In genomic region chr9:8860925-8861324, GRCh38 we compare ENCODE assay signal across 20 cellular contexts.
DNase-seq lines count a peak whose midpoint lies in the region; ATAC-seq and TF ChIP-seq lines count a peak whose summit lies in the region.
"Had no signal": no experiment of that assay in that cellular context is flagged by ENCODE, and none has a peak within 500 bp of the region (broad histone marks: within the 10 kb centered on the region; RNA-seq: fewer than 3 reads in every experiment).

No MANE protein-coding gene starts in this region.

- H3K4me3 ChIP-seq in cardiac muscle cell, result no peak overlapping the region
- no peak overlapping the region for H3K4me3 ChIP-seq in heart right ventricle
- no peak overlapping the region for H3K4me3 ChIP-seq in astrocyte of the cerebellum (ENCODE audit: low read depth, low read length)
- H3K4me3 ChIP-seq in HAP-1, result no peak overlapping the region
- H3K4me3 ChIP-seq in OCI-LY7 (ENCODE audit: low read depth, low read length, poor library complexity, severe bottlenecking), result no peak overlapping the region
- H3K4me3 ChIP-seq: Peyer's patch, right atrium auricular region, uterus had no signal

- H3K9me3 Mint-ChIP-seq in CD14-positive monocyte, result peaks cover 0 to 10% (median 2%) of the 10 kb centered on the region in 7 donors
- H3K9me3 Mint-ChIP-seq: CD8-positive, alpha-beta memory T cell; neural crest cell; stimulated activated naive CD8-positive, alpha-beta T cell treated with anti-CD3 and anti-CD28 coated beads, Interleukin-15, amount 100 ng/mL, for 72 hours had no signal

- ATAC-seq in heart right ventricle, result no peak
- no peak for ATAC-seq in GM21447 (IDR thresholded peaks at IDR 0.05; ENCODE audit: unreplicated experiment)
- ATAC-seq: stimulated activated naive CD8-positive, alpha-beta T cell treated with anti-CD3 and anti-CD28 coated beads, Interleukin-15, amount 100 ng/mL, for 72 hours had no signal

- TF ChIP-seq CTCF in cardiac muscle cell (IDR thresholded peaks at IDR 0.05; ENCODE audit: low read depth, low read length) (peak; percentile 28), heart right ventricle (IDR thresholded peaks at IDR 0.05) (no peak), astrocyte of the cerebellum (IDR thresholded peaks at IDR 0.05; ENCODE audit: low read depth, low read length, missing control alignments) (peak; percentile 21), CD14-positive monocyte (IDR thresholded peaks at IDR 0.05) (no peak), OCI-LY7 (conservative IDR thresholded peaks at IDR 0.05; ENCODE audit: low read length) (no peak)

- intact Hi-C loops in heart right ventricle (cut with DNase I) (loop anchor here in 1 of 10 donors (10.0 kb wide), 1 partner anchor 376 kb away; no protein-coding TSS in a partner anchor), CD14-positive monocyte (cut with micrococcal nuclease) (no loop called here), OCI-LY7 (cut with micrococcal nuclease; ENCODE audit: unreplicated experiment) (no loop called here)

- H3K4me3 Mint-ChIP-seq in CD14-positive monocyte, result no peak overlapping the region
- H3K4me3 Mint-ChIP-seq: activated naive CD8-positive, alpha-beta T cell; CD8-positive, alpha-beta memory T cell; stimulated activated naive CD8-positive, alpha-beta T cell treated with anti-CD3 and anti-CD28 coated beads, Interleukin-15, amount 100 ng/mL, for 72 hours had no signal

- no TSS peak for BruUV-seq in OCI-LY7 (replicated peaks; lab: Mats Ljungman, UMichigan)

- H3K9me2 ChIP-seq in OCI-LY7 (ENCODE audit: insufficient read depth, low read length), result no peaks in the 10 kb centered on the region

- H3K36me3 ChIP-seq in cardiac muscle cell (no peaks in the 10 kb centered on the region), heart right ventricle (no peaks in the 10 kb centered on the region), HAP-1 (replicated peaks) (no peaks in the 10 kb centered on the region), OCI-LY7 (ENCODE audit: insufficient read depth, low read length) (no peaks in the 10 kb centered on the region)
- H3K36me3 ChIP-seq: Peyer's patch, right atrium auricular region, uterus had no signal

- H3K36me3 Mint-ChIP-seq in CD14-positive monocyte, result peaks cover 0 to 4% of the 10 kb centered on the region in 2 donors
- H3K36me3 Mint-ChIP-seq: activated naive CD8-positive, alpha-beta T cell; CD8-positive, alpha-beta memory T cell had no signal

- H3K27me3 ChIP-seq in cardiac muscle cell (no peaks in the 10 kb centered on the region), heart right ventricle (peaks cover 0 to 35% (median 8%) of the 10 kb centered on the region in 7 donors), HAP-1 (ENCODE audit: low read depth) (no peaks in the 10 kb centered on the region)
- H3K27me3 ChIP-seq: uterus had no signal

- POLR2A ChIA-PET in OCI-LY7 (lab: Charles Lee), result interaction anchor here (0.6 kb wide), 1 partner anchor 53 kb away, joined by 3 read pairs; no protein-coding TSS in a partner anchor

- H3K27ac ChIP-seq in cardiac muscle cell (no peak overlapping the region), heart right ventricle (no peak overlapping the region), OCI-LY7 (ENCODE audit: low read depth, low read length, poor library complexity, severe bottlenecking) (no peak overlapping the region)
- H3K27ac ChIP-seq: Peyer's patch, right atrium auricular region, uterus had no signal

- peak in 1 of 2 donors; percentile 73 for DNase-seq in cardiac muscle cell (ENCODE audit: low read depth in 1 of 2, low spot score in 1 of 2)
- no peak for DNase-seq in heart right ventricle
- DNase-seq in astrocyte of the cerebellum (ENCODE audit: low read depth), result peak; percentile 53
- peak; percentile 51 for DNase-seq in glomerular visceral epithelial cell (ENCODE audit: extremely low spot score)
- no peak for DNase-seq in CD14-positive monocyte (ENCODE audit: low spot score)
- DNase-seq in HAP-1 (ENCODE audit: low spot score in 2 of 2), result no peak
- DNase-seq in OCI-LY7 (ENCODE audit: low spot score), result no peak
- DNase-seq: activated CD4-positive, alpha-beta T cell treated with anti-CD3 and anti-CD28 coated beads, Interleukin-2, amount 50 U/mL, for 1 hour; caudate nucleus; CD8-positive, alpha-beta memory T cell; EL; NCI-H1436; NCI-H524 treated with DMSO at 0.1 percent for 48 hours; Peyer's patch; stimulated activated naive CD8-positive, alpha-beta T cell treated with anti-CD3 and anti-CD28 coated beads, Interleukin-15, amount 100 ng/mL, for 72 hours; uterus had no signal

- CTCF ChIA-PET in OCI-LY7 (lab: Charles Lee; ENCODE audit: unreplicated experiment), result no interaction called here

- H3K9me3 ChIP-seq in cardiac muscle cell (ENCODE audit: low read depth) (no peaks in the 10 kb centered on the region), heart right ventricle (no peaks in the 10 kb centered on the region), HAP-1 (no peaks in the 10 kb centered on the region), OCI-LY7 (ENCODE audit: low read length) (no peaks in the 10 kb centered on the region)
- H3K9me3 ChIP-seq: Peyer's patch, right atrium auricular region, uterus had no signal

- no peak overlapping the region for H3K27ac Mint-ChIP-seq in CD14-positive monocyte
- H3K27ac Mint-ChIP-seq: activated naive CD8-positive, alpha-beta T cell; CD8-positive, alpha-beta memory T cell; stimulated activated naive CD8-positive, alpha-beta T cell treated with anti-CD3 and anti-CD28 coated beads, Interleukin-15, amount 100 ng/mL, for 72 hours had no signal

- H3K4me2 ChIP-seq in OCI-LY7 (ENCODE audit: low read length), result no peak overlapping the region

- H3K4me1 ChIP-seq in cardiac muscle cell (ENCODE audit: low read depth) (peaks cover 34% of the 10 kb centered on the region), heart right ventricle (peaks cover 0 to 28% (median 8%) of the 10 kb centered on the region in 9 donors), HAP-1 (peaks cover 11% of the 10 kb centered on the region), OCI-LY7 (ENCODE audit: insufficient read depth, low read length, poor library complexity, severe bottlenecking) (no peaks in the 10 kb centered on the region)
- H3K4me1 ChIP-seq: uterus had no signal

- in situ Hi-C loops in astrocyte of the cerebellum (cut with HindIII; ENCODE audit: low sequenced_read_pairs), result no loop called here
- in situ Hi-C loops in HAP-1 (cut with MboI; ENCODE audit: low sequenced_read_pairs), result loop anchor here (10.0 kb wide), 1 partner anchor 336 kb away; no protein-coding TSS in a partner anchor

- no peaks in the 10 kb centered on the region for H4K20me1 ChIP-seq in OCI-LY7 (ENCODE audit: insufficient read depth, low read length)

- WGBS in heart right ventricle, 2 donors, result 25 to 31% methylated on average over 4 of the region's 4 CpGs

- H3K27me3 Mint-ChIP-seq in CD14-positive monocyte (ENCODE audit: low read depth in 3 of 3), result peaks cover 40 to 47% (median 44%) of the 10 kb centered on the region in 3 donors

- H3K4me1 Mint-ChIP-seq in CD14-positive monocyte, result peaks cover 16% of the 10 kb centered on the region

- no peak overlapping the region for H2AFZ ChIP-seq in OCI-LY7 (ENCODE audit: low read length)

- H3K79me2 ChIP-seq in OCI-LY7 (ENCODE audit: insufficient read depth, low read depth, low read length), result no peaks in the 10 kb centered on the region

Comparison
In these comparisons a context has a peak if more than half of its experiments do, and no peak if none do; other contexts are left out.
1. CTCF ChIP-seq: peak in cardiac muscle cell (single experiment) and astrocyte of the cerebellum (single experiment); none in heart right ventricle (0 of 9), CD14-positive monocyte (single experiment) and OCI-LY7 (single experiment).
2. DNase-seq: peak in astrocyte of the cerebellum (single experiment) and glomerular visceral epithelial cell (single experiment); none in heart right ventricle (0 of 2), CD14-positive monocyte (single experiment), HAP-1 (0 of 2) and OCI-LY7 (single experiment).